In the genomic region with DNA sequence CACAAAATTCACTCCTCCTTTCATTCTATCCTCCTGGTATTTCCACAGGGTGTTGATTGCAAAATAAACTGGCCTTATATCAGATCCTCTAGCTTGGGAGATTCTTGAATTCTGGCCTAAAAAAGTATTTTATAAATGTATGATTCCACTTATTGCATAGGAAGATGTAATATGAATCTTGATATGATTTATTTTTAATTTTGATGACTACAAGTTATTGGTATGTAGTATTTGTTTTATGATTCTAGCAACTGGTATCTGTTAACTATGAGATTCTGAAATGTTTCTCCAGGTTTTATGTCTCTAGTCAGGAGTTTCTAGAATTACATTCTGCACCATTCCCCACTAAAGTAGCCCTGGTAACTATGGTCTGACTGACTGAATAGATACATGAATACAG, we compare ENCODE assay signal across 24 cellular contexts.
DNase-seq lines count a peak whose midpoint lies in the region; ATAC-seq and TF ChIP-seq lines count a peak whose summit lies in the region.
"Had no signal": no experiment of that assay in that cellular context is flagged by ENCODE, and none has a peak within 500 bp of the region (broad histone marks: within the 10 kb centered on the region; RNA-seq: fewer than 3 reads in every experiment).

No MANE protein-coding gene starts in this region.

- H4K20me1 ChIP-seq in SK-N-SH (ENCODE audit: insufficient read depth): no peaks in the 10 kb centered on the region
- H4K20me1 ChIP-seq: BLaER1 treated with 17β-estradiol and CSF1 and Interleukin-3, amounts not matched to agents 10 nM and 100 nM had no signal

- peaks cover 0 to 5% of the 10 kb centered on the region in 2 experiments; a peak in 2 of 4 replicates for H3K4me1 ChIP-seq in SK-N-SH (ENCODE audit: control insufficient read depth in 1 of 2, insufficient read depth in 2 of 2, low read depth in 1 of 2, low read length in 1 of 2)
- H3K4me1 ChIP-seq: BLaER1 treated with 17β-estradiol and CSF1 and Interleukin-3, amounts not matched to agents 10 nM and 100 nM; SJCRH30 had no signal

- peak; percentile 66 for ATAC-seq in omental fat pad (ENCODE audit: low FRiP score)
- no peak for ATAC-seq in GM21367 (IDR thresholded peaks at IDR 0.05; ENCODE audit: unreplicated experiment)
- ATAC-seq: GM23338 had no signal

- DNase-seq in EL (peak; percentile 16), SK-N-SH (no peak), choroid plexus epithelial cell (ENCODE audit: low read depth) (peak; percentile 40), omental fat pad (ENCODE audit: low spot score) (no peak), NCI-H1694 treated with DMSO at 0.1 percent for 48 hours (lab: John Stamatoyannopoulos, UW) (no peak)
- no peak for DNase-seq in activated CD4-positive, alpha-beta T cell treated with anti-CD3 and anti-CD28 coated beads for 4 hours
- DNase-seq in activated CD8-positive, alpha-beta memory T cell treated with anti-CD3 and anti-CD28 coated beads for 24 hours: no peak
- DNase-seq: AML-193; CD4-positive, alpha-beta T cell; H9; HFFc6; Kasumi-1; MV-4-11; NCI-H1105 treated with DMSO at 0.1 percent for 48 hours; NCI-H146; NCI-H2029; NCI-H446; NCI-H524 treated with DMSO at 0.1 percent for 48 hours; NCI-H774; SJCRH30 had no signal

- no peak overlapping the region for H3K9ac ChIP-seq in SK-N-SH
- H3K9ac ChIP-seq: BLaER1 treated with 17β-estradiol and CSF1 and Interleukin-3, amounts not matched to agents 10 nM and 100 nM had no signal

- no peak overlapping the region for H3K4me2 ChIP-seq in SK-N-SH
- H3K4me2 ChIP-seq: BLaER1 treated with 17β-estradiol and CSF1 and Interleukin-3, amounts not matched to agents 10 nM and 100 nM; GM23338 had no signal

- no peaks in the 10 kb centered on the region for H3K9me3 ChIP-seq in SK-N-SH
- H3K9me3 ChIP-seq: BLaER1 treated with 17β-estradiol and CSF1 and Interleukin-3, amounts not matched to agents 10 nM and 100 nM; SJCRH30 had no signal

- no peaks in the 10 kb centered on the region for H3K79me2 ChIP-seq in SK-N-SH (ENCODE audit: insufficient read depth)

- H3K27ac ChIP-seq in SK-N-SH (ENCODE audit: low read depth in 2 of 2, low read length in 1 of 2): peak overlapping the region in 1 of 2 experiments; percentile 63; a peak in 2 of 4 replicates
- H3K27ac ChIP-seq: BLaER1 treated with 17β-estradiol and CSF1 and Interleukin-3, amounts not matched to agents 10 nM and 100 nM; HL-60; SJCRH30 had no signal

- TF ChIP-seq EP300 in SK-N-SH (IDR thresholded peaks at IDR 0.05; ENCODE audit: borderline replicate concordance in 1 of 2, low read depth in 1 of 2, low read length in 1 of 2): peak in 1 of 2 experiments; percentile 38; a peak in 1 of 4 replicates

- no peak overlapping the region for H2AFZ ChIP-seq in SK-N-SH (ENCODE audit: low read depth)
- H2AFZ ChIP-seq: GM23338 had no signal

- POLR2A ChIA-PET in SK-N-SH (lab: Yijun Ruan, JAX): no interaction called here

- peaks cover 5% of the 10 kb centered on the region for H3F3A ChIP-seq in SK-N-SH (replicated peaks; ENCODE audit: insufficient read depth)

- H3K9me2 ChIP-seq in SK-N-SH: no peaks in the 10 kb centered on the region

- H3K27me3 ChIP-seq in SK-N-SH (ENCODE audit: insufficient read depth): no peaks in the 10 kb centered on the region
- H3K27me3 ChIP-seq: BLaER1 treated with 17β-estradiol and CSF1 and Interleukin-3, amounts not matched to agents 10 nM and 100 nM; SJCRH30 had no signal

- no peaks in the 10 kb centered on the region for H3K36me3 ChIP-seq in SK-N-SH (replicated peaks in 1 of 2; ENCODE audit: control insufficient read depth in 1 of 2, insufficient read depth in 2 of 2, low read length in 1 of 2)
- H3K36me3 ChIP-seq: BLaER1 treated with 17β-estradiol and CSF1 and Interleukin-3, amounts not matched to agents 10 nM and 100 nM; SJCRH30 had no signal

- no peak for TF ChIP-seq CTCF in SK-N-SH (IDR thresholded peaks at IDR 0.05)
- no peak for TF ChIP-seq CTCF in choroid plexus epithelial cell (conservative IDR thresholded peaks at IDR 0.05; ENCODE audit: low read depth, low read length)
- no peak for TF ChIP-seq CTCF in omental fat pad (IDR thresholded peaks at IDR 0.05)

- H3K4me3 ChIP-seq in SK-N-SH (ENCODE audit: low read depth in 2 of 2, low read length in 1 of 2) (no peak overlapping the region), choroid plexus epithelial cell (ENCODE audit: low read depth, low read length) (no peak overlapping the region)
- H3K4me3 ChIP-seq: BLaER1 treated with 17β-estradiol and CSF1 and Interleukin-3, amounts not matched to agents 10 nM and 100 nM; GM23338; SJCRH30 had no signal

- TF ChIP-seq RAD21 in SK-N-SH (IDR thresholded peaks at IDR 0.05; ENCODE audit: low read length): no peak

- CTCF ChIA-PET in SK-N-SH (lab: Yijun Ruan, JAX): no interaction called here

TF ChIP-seq in SK-N-SH, 30 proteins besides CTCF, POLR2A, EP300 and RAD21:
- TF ChIP-seq MEF2A (IDR thresholded peaks at IDR 0.05; ENCODE audit: borderline replicate concordance, low read depth): peak; percentile 34; the same call in 1 of the 2 replicates
- no peak for TF ChIP-seq FOXJ3 (CRISPR knock-in tag; IDR thresholded peaks at IDR 0.05)
- peak; percentile 51; the same call in 1 of the 2 replicates for TF ChIP-seq TEAD4 (IDR thresholded peaks at IDR 0.05; ENCODE audit: borderline replicate concordance, insufficient read depth)
- TF ChIP-seq NFIC (IDR thresholded peaks at IDR 0.05; ENCODE audit: borderline replicate concordance): peak; percentile 29; the same call in 1 of the 2 replicates
TF ChIP-seq in SK-N-SH: peak in this region for 3.

Comparison
In these comparisons a context has a peak if more than half of its experiments do, and no peak if none do; other contexts are left out.
1. DNase-seq: peak in EL (single experiment) and choroid plexus epithelial cell (single experiment); none in SK-N-SH (single experiment), omental fat pad (single experiment), activated CD4-positive, alpha-beta T cell treated with anti-CD3 and anti-CD28 coated beads for 4 hours (0 of 2), NCI-H1694 treated with DMSO at 0.1 percent for 48 hours (single experiment) and activated CD8-positive, alpha-beta memory T cell treated with anti-CD3 and anti-CD28 coated beads for 24 hours (single experiment).